8 cellular contexts compared by ENCODE assay signal in the genomic region with DNA sequence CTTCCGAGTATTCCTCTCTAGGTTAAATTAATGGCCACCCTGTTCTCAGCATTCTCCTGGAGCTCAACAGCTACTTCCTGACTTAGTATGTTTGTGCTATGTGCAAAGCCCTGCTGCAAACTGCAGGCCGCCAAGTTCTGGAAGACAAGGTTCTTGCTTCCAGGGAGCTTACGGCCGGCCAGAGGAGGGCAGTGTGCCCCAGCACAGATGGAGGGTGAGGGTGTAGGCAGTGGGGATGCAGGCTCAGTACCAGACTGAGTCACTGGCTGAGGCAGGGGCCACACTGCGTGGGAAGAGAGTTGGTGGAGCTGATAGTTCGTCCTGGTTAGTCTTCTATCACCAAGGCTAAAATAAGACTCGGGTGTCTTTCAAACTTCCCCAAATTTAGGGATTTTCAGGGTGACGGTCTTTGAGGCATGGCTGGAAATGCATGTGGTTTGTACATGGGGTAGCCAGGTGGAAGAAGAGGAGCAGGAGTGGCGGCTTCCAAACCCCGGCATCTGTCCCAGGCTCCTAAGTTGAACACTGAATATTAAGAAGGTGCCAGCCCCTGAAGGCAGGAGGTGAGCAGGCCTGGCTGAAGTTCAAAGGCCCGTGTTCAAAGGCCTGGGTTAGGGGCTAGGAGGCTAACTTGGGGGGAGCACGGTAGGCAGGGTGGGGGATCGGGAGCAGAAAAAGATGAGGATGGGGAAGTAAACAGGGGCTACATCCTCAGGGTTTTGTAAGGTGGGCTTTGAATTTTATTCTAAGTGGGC. TPM values are rescaled to one million over a fixed set of nuclear protein-coding genes. Genes with fewer than 3 reads are reported as not detected.
DNase-seq lines count a peak whose midpoint lies in the region; ATAC-seq, FAIRE-seq and TF ChIP-seq lines count a peak whose summit lies in the region.

No MANE protein-coding gene starts in this region.

- no peaks in the 10 kb centered on the region for H3K79me2 ChIP-seq in H9 (ENCODE audit: insufficient read depth, low read length)

- H3K27me3 ChIP-seq in H9 (ENCODE audit: insufficient read depth, low read length) (no peaks in the 10 kb centered on the region), WERI-Rb-1 (ENCODE audit: insufficient read depth, low read depth, severe bottlenecking) (peaks cover 37% of the 10 kb centered on the region), small intestine (ENCODE audit: control insufficient read depth in 2 of 2, insufficient read depth in 2 of 2, low read length in 2 of 2) (no peaks in the 10 kb centered on the region)

- no peaks in the 10 kb centered on the region for H3K36me3 ChIP-seq in WERI-Rb-1
- no peaks in the 10 kb centered on the region for H3K36me3 ChIP-seq in small intestine (ENCODE audit: control insufficient read depth in 2 of 2, insufficient read depth in 2 of 2, low read length in 2 of 2)

- H3K23ac ChIP-seq in H9 (ENCODE audit: insufficient read length, low read depth, low read length), result no peak overlapping the region

- H3K4ac ChIP-seq in H9 (ENCODE audit: low read depth, low read length), result no peak overlapping the region

- peaks cover 11 to 15% of the 10 kb centered on the region in 2 experiments for H3K4me1 Mint-ChIP-seq in H9

- H3K9me3 ChIP-seq in H9 (ENCODE audit: control insufficient read depth, low read depth, low read length) (no peaks in the 10 kb centered on the region), WERI-Rb-1 (ENCODE audit: severe bottlenecking) (no peaks in the 10 kb centered on the region), small intestine (ENCODE audit: control insufficient read depth, low read depth) (no peaks in the 10 kb centered on the region)

- no peaks in the 10 kb centered on the region for H3K23me2 ChIP-seq in H9 (ENCODE audit: insufficient read length, low read depth, low read length, poor library complexity, severe bottlenecking)

- no CpG with 5 or more reads among the region's 13 CpGs for WGBS in H9 (ENCODE audit: extremely low coverage, insufficient read length, low lambda C conversion rate)
- WGBS in small intestine, 3 donors, result 63 to 68% (median 68%) methylated on average over 13 of the region's 13 CpGs

- no peak overlapping the region for H3K27ac ChIP-seq in H9 (ENCODE audit: insufficient read length, low read depth, low read length)
- no peak overlapping the region for H3K27ac ChIP-seq in WERI-Rb-1
- no peak overlapping the region for H3K27ac ChIP-seq in small intestine (ENCODE audit: low read depth in 1 of 2, low read length in 1 of 2)

- H3K79me1 ChIP-seq in H9 (ENCODE audit: insufficient read depth, low read depth, low read length, poor library complexity, severe bottlenecking), result no peaks in the 10 kb centered on the region

- peaks cover 12% of the 10 kb centered on the region for H3K27me3 Mint-ChIP-seq in H9 (ENCODE audit: low read depth)

- intact Hi-C loops in left colon (cut with DNase I, micrococcal nuclease), result no loop called here

- no peaks in the 10 kb centered on the region for H3K36me3 Mint-ChIP-seq in H9 (ENCODE audit: insufficient read depth in 1 of 3, low read depth in 3 of 3)

- DNase-seq in DMS79 treated with DMSO at 0.1 percent for 48 hours (lab: John Stamatoyannopoulos, UW) (peak; percentile 52), DMS79 (lab: John Stamatoyannopoulos, UW) (no peak), H9 (peak; percentile 78), WERI-Rb-1 (peak; percentile 78), left colon (peak in 1 of 2 donors; percentile 57), T-helper 9 cell (no peak), small intestine (no peak)

- no peak overlapping the region for H4K8ac ChIP-seq in H9 (replicated peaks; ENCODE audit: insufficient read length, low read depth, low read length)

- H3K4me2 ChIP-seq in H9 (ENCODE audit: insufficient read depth, insufficient read length, low read length), result no peak overlapping the region

- no peak overlapping the region for H3K18ac ChIP-seq in H9 (ENCODE audit: insufficient read length, low read depth, low read length)

- H3K14ac ChIP-seq in H9 (ENCODE audit: insufficient read depth, low read length), result no peak overlapping the region

- no peak overlapping the region for H3K9ac ChIP-seq in H9 (ENCODE audit: extremely low read depth, insufficient read length, low read length)

- no peak overlapping the region for H2BK5ac ChIP-seq in H9 (ENCODE audit: insufficient read length, low read length)

- H2AK5ac ChIP-seq in H9 (ENCODE audit: insufficient read length, low read length), result no peak overlapping the region

- no peak overlapping the region for H3K56ac ChIP-seq in H9 (ENCODE audit: insufficient read length, low read depth, low read length)

- H2BK15ac ChIP-seq in H9 (ENCODE audit: low read depth, low read length), result no peak overlapping the region

- no peak overlapping the region for H3K4me3 Mint-ChIP-seq in H9

- no peak overlapping the region for H3K4me3 ChIP-seq in WERI-Rb-1 (ENCODE audit: low read depth, low read length)
- H3K4me3 ChIP-seq in small intestine (ENCODE audit: low read depth in 1 of 2, low read length in 2 of 2), result no peak overlapping the region

- H2AFZ ChIP-seq in H9 (ENCODE audit: low read length), result no peak overlapping the region

- H3K4me1 ChIP-seq in H9 (ENCODE audit: insufficient read depth, low read length) (no peaks in the 10 kb centered on the region), small intestine (ENCODE audit: control insufficient read depth in 2 of 2, insufficient read depth in 1 of 2, low read depth in 1 of 2, low read length in 1 of 2) (peaks cover 0 to 5% of the 10 kb centered on the region in 2 donors)

- H2BK20ac ChIP-seq in H9 (ENCODE audit: low read depth, low read length, poor library complexity, severe bottlenecking), result no peak overlapping the region

- no peak for FAIRE-seq in small intestine (lab: Jason Lieb, UNC)

- no peak overlapping the region for H4K91ac ChIP-seq in H9 (ENCODE audit: insufficient read length, low read depth, low read length)

- no peak overlapping the region for H2BK120ac ChIP-seq in H9 (ENCODE audit: low read depth, low read length, poor library complexity, severe bottlenecking)

- ATAC-seq in left colon (peak; percentile 33), HG02870 (IDR thresholded peaks at IDR 0.05; ENCODE audit: unreplicated experiment) (no peak)

- peak overlapping the region in 2 of 3 experiments; percentile 34 to 50; a peak in 3 of 7 replicates for H3K27ac Mint-ChIP-seq in H9

- H4K5ac ChIP-seq in H9 (ENCODE audit: insufficient read length, low read depth, low read length), result no peak overlapping the region

- no peak overlapping the region for H3T11ph ChIP-seq in H9 (ENCODE audit: low read length)

- H3K9me3 Mint-ChIP-seq in H9, result no peaks in the 10 kb centered on the region

- H2BK12ac ChIP-seq in H9 (ENCODE audit: insufficient read length, low read depth, low read length), result no peak overlapping the region

- TF ChIP-seq CTCF in H9 (conservative IDR thresholded peaks at IDR 0.05) (peak; percentile 81), WERI-Rb-1 (IDR thresholded peaks at IDR 0.05; ENCODE audit: low read depth, low read length) (peak; percentile 92)

- H4K20me1 ChIP-seq in H9 (ENCODE audit: control insufficient read depth, insufficient read depth, insufficient read length), result no peaks in the 10 kb centered on the region

RNA-seq across cellular contexts. Expression of a gene that starts 42.9 kb away (rescaled TPM):
- total RNA-seq in H9 (2021) (28.7 and 31.2 TPM in 2 replicates), left colon (10 to 100 TPM; 37.4 to 39.5 TPM)
- 1 to 10 TPM; 2.7 to 6.0 (median 3.0) TPM for polyA plus RNA-seq in small intestine

Comparison
In these comparisons a context has a peak if more than half of its experiments do, and no peak if none do; other contexts are left out.
1. DNase-seq: peak in DMS79 treated with DMSO at 0.1 percent for 48 hours (single experiment), H9 (single experiment) and WERI-Rb-1 (single experiment); none in DMS79 (single experiment), T-helper 9 cell (single experiment) and small intestine (single experiment).